In the genomic region with DNA sequence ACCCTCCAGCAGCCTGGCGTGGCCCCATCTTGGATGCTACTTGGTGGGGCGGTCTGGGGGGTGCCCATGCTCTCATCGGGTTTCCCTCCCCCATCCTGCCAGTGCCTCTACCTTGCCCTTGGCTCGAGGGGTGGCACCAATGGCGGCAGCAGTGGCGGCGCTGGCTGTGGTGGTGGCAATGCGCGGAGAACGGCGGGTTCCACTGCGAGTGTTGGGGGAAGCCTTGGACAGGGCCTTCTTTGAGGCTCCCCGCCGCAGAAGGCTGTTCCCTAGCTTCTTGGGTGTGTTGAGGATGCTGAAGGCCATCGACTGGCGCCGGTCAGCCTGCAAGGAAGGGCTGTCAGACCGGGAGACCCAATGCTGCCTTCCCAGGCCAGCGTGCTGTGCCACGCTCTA, we compare ENCODE assay signal across 2 cellular contexts.
TF ChIP-seq lines count a peak whose summit lies in the region.

No MANE protein-coding gene starts in this region.

TF ChIP-seq in HepG2, 621 proteins besides CTCF, POLR2A, EP300 and RAD21:
- TF ChIP-seq TSC22D2 (CRISPR knock-in tag; IDR thresholded peaks at IDR 0.05; ENCODE audit: borderline replicate concordance): no peak
- TF ChIP-seq AGO1 (IDR thresholded peaks at IDR 0.05; ENCODE audit: low read depth, low read length, poor library complexity, severe bottlenecking): peak; percentile 43
- no peak for TF ChIP-seq KLF15 (CRISPR knock-in tag; IDR thresholded peaks at IDR 0.05; ENCODE audit: borderline replicate concordance)
- no peak for TF ChIP-seq ZNF256 (CRISPR knock-in tag; conservative IDR thresholded peaks at IDR 0.05)
- no peak for TF ChIP-seq BRCA1 (CRISPR knock-in tag; IDR thresholded peaks at IDR 0.05)
- TF ChIP-seq ZNF207 (IDR thresholded peaks at IDR 0.05; ENCODE audit: borderline replicate concordance): no peak
- TF ChIP-seq AGO2 (optimal IDR thresholded peaks at IDR 0.05; ENCODE audit: low read depth, low read length): peak; percentile 90
- no peak for TF ChIP-seq FOSL1 (CRISPR knock-in tag; IDR thresholded peaks at IDR 0.05; ENCODE audit: borderline replicate concordance)

TF ChIP-seq in H1, 55 proteins besides CTCF, POLR2A, EP300 and RAD21:
- peak; percentile 56 for TF ChIP-seq POLR2AphosphoS5 (IDR thresholded peaks at IDR 0.05; ENCODE audit: low read depth, low read length)
- no peak for TF ChIP-seq HDAC2 (IDR thresholded peaks at IDR 0.05; ENCODE audit: borderline replicate concordance in 1 of 2, low read depth in 2 of 2, low read length in 2 of 2)
